Comparison of ENCODE assay signal across 23 cellular contexts in genomic region chr4:166460769-166461550, GRCh38.
A peak's percentile ranks its signal among the peaks of the same experiment; 100 is the strongest.
DNase-seq lines count a peak whose midpoint lies in the region; ATAC-seq and TF ChIP-seq lines count a peak whose summit lies in the region.
"Had no signal": no experiment of that assay in that cellular context is flagged by ENCODE, and none has a peak within 500 bp of the region (broad histone marks: within the 10 kb centered on the region; RNA-seq: fewer than 3 reads in every experiment).

No MANE protein-coding gene starts in this region.

- no peak for ATAC-seq in GM18867 (IDR thresholded peaks at IDR 0.05; ENCODE audit: unreplicated experiment)
- ATAC-seq: esophagus mucosa, heart right ventricle had no signal

- H3K36me3 ChIP-seq in breast epithelium (no peaks in the 10 kb centered on the region), brain microvascular endothelial cell (replicated peaks) (no peaks in the 10 kb centered on the region)
- H3K36me3 ChIP-seq: adrenal gland, heart right ventricle, neutrophil, WERI-Rb-1 had no signal

- H3K4me1 ChIP-seq in breast epithelium = no peaks in the 10 kb centered on the region
- H3K4me1 ChIP-seq: adrenal gland, heart right ventricle had no signal

- no TSS peak for BruUV-seq in MCF 10A (replicated peaks; lab: Mats Ljungman, UMichigan)

- in situ Hi-C loops in brain microvascular endothelial cell (cut with HindIII; ENCODE audit: low pct_ligation_motif_present, low sequenced_read_pairs) = no loop called here

- CTCF ChIA-PET in MCF 10A (lab: Yijun Ruan, JAX) = interaction anchor here (0.6 kb wide), 1 partner anchor 809 kb away, joined by 8 read pairs; no protein-coding TSS in a partner anchor

- intact Hi-C loops in MCF 10A (cut with micrococcal nuclease) = no loop called here
- intact Hi-C loops in breast epithelium (cut with DNase I; ENCODE audit: low total_unique reads) = no loop called here
- intact Hi-C loops in cardiac septum (cut with DNase I) = no loop called here

- H3K9me3 ChIP-seq in breast epithelium = no peaks in the 10 kb centered on the region
- H3K9me3 ChIP-seq: adrenal gland, neutrophil had no signal

- no peaks in the 10 kb centered on the region for H3K9me3 Mint-ChIP-seq in MCF 10A (ENCODE audit: unreplicated experiment)
- H3K9me3 Mint-ChIP-seq: type B pancreatic cell had no signal

- TF ChIP-seq CTCF in MCF 10A (IDR thresholded peaks at IDR 0.05; ENCODE audit: unreplicated experiment) (no peak), breast epithelium (IDR thresholded peaks at IDR 0.05) (no peak), brain microvascular endothelial cell (IDR thresholded peaks at IDR 0.05; ENCODE audit: low read depth, low read length, missing control alignments) (no peak), GM10266 (IDR thresholded peaks at IDR 0.05; ENCODE audit: control insufficient read depth, insufficient read depth, low read depth, missing control alignments) (no peak)

- H3K4me3 ChIP-seq in breast epithelium = no peak overlapping the region
- H3K4me3 ChIP-seq in brain microvascular endothelial cell (ENCODE audit: low read depth, low read length) = no peak overlapping the region
- H3K4me3 ChIP-seq: adrenal gland, heart right ventricle, lung had no signal

- peaks cover 7% of the 10 kb centered on the region for H3K36me3 Mint-ChIP-seq in MCF 10A (ENCODE audit: insufficient read depth, unreplicated experiment)
- H3K36me3 Mint-ChIP-seq: type B pancreatic cell had no signal

- no peaks in the 10 kb centered on the region for H3K27me3 Mint-ChIP-seq in MCF 10A (ENCODE audit: insufficient read depth, unreplicated experiment)
- H3K27me3 Mint-ChIP-seq: B cell, type B pancreatic cell had no signal

- H3K27ac ChIP-seq in breast epithelium (no peak overlapping the region), brain microvascular endothelial cell (no peak overlapping the region)
- H3K27ac ChIP-seq: 22Rv1, adrenal gland, heart right ventricle, neutrophil, WERI-Rb-1 had no signal

- H3K27ac Mint-ChIP-seq in MCF 10A (ENCODE audit: low read depth, unreplicated experiment) = no peak overlapping the region
- H3K27ac Mint-ChIP-seq: B cell, type B pancreatic cell had no signal

- POLR2A ChIA-PET in MCF 10A (lab: Yijun Ruan, JAX) = no interaction called here

- DNase-seq in MCF 10A (ENCODE audit: unreplicated experiment) (peak; percentile 41), breast epithelium (ENCODE audit: low spot score in 2 of 2) (no peak), brain microvascular endothelial cell (peak; percentile 7), glomerular visceral epithelial cell (ENCODE audit: extremely low spot score) (peak; percentile 2), GM10266 (ENCODE audit: extremely low spot score) (no peak), cardiac septum (ENCODE audit: low spot score) (no peak), iPS-NIHi11 (ENCODE audit: low spot score) (no peak)
- DNase-seq: activated CD8-positive, alpha-beta memory T cell treated with anti-CD3 and anti-CD28 coated beads, Interleukin-2, amount 50 U/mL, for 48 hours; activated effector memory CD4-positive, alpha-beta T cell treated with anti-CD3 and anti-CD28 coated beads, Interleukin-2, amount 50 U/mL, for 16 hours; adrenal gland; DMS79; heart right ventricle; IMR-90; NCI-H748 treated with DMSO at 0.1 percent for 48 hours; stimulated activated CD4-positive, alpha-beta T cell treated with anti-CD3 and anti-CD28 coated beads, Interleukin-12 subunit alpha, Interleukin-12 subunit beta, amount 100 ng/mL, for 4 hours; WERI-Rb-1 had no signal

- H3K4me1 Mint-ChIP-seq in MCF 10A (ENCODE audit: insufficient read depth, unreplicated experiment) = peaks cover 6% of the 10 kb centered on the region
- H3K4me1 Mint-ChIP-seq: B cell had no signal

- TF ChIP-seq POLR2A in breast epithelium (IDR thresholded peaks at IDR 0.05) = no peak

- no peak overlapping the region for H3K4me3 Mint-ChIP-seq in MCF 10A (ENCODE audit: unreplicated experiment)
- H3K4me3 Mint-ChIP-seq: B cell, type B pancreatic cell had no signal

- H3K27me3 ChIP-seq in breast epithelium (no peaks in the 10 kb centered on the region), brain microvascular endothelial cell (replicated peaks) (no peaks in the 10 kb centered on the region)
- H3K27me3 ChIP-seq: adrenal gland, heart right ventricle, neutrophil had no signal

Comparison
In these comparisons a context has a peak if more than half of its experiments do, and no peak if none do; other contexts are left out.
1. DNase-seq: peak in MCF 10A (single experiment), brain microvascular endothelial cell (single experiment) and glomerular visceral epithelial cell (single experiment); none in breast epithelium (0 of 2), GM10266 (single experiment), cardiac septum (single experiment) and iPS-NIHi11 (single experiment).